In genomic region chr7:101996131-101996691, GRCh38 we compare ENCODE assay signal across 19 cellular contexts.
DNase-seq lines count a peak whose midpoint lies in the region; ATAC-seq and TF ChIP-seq lines count a peak whose summit lies in the region.
"Had no signal": no experiment of that assay in that cellular context is flagged by ENCODE, and none has a peak within 500 bp of the region (broad histone marks: within the 10 kb centered on the region; RNA-seq: fewer than 3 reads in every experiment).

No MANE protein-coding gene starts in this region.

- peak; percentile 23; the same call in 1 of the 2 replicates for ATAC-seq in WTC11
- ATAC-seq in GM19023 (IDR thresholded peaks at IDR 0.05; ENCODE audit: unreplicated experiment): no peak
- ATAC-seq in Right ventricle myocardium superior (ENCODE audit: poor library complexity): no peak
- ATAC-seq: A549, SK-N-SH treated with all-trans-retinoic acid at 6 μM for 48 hours had no signal

- POLR2A ChIA-PET in Caco-2 (lab: Charles Lee): no interaction called here
- POLR2A ChIA-PET in HEK293 (lab: Yijun Ruan, JAX): no interaction called here
- POLR2A ChIA-PET in WTC11 (lab: Charles Lee): no interaction called here

- TF ChIP-seq CTCF in Caco-2 (IDR thresholded peaks at IDR 0.05; ENCODE audit: insufficient read depth in 1 of 2, low read depth in 1 of 2, low read length in 1 of 2, severe bottlenecking in 1 of 2, unreplicated experiment in 1 of 2) (no peak), HEK293 (tag by site-specific recombination; IDR thresholded peaks at IDR 0.05) (no peak), WTC11 (IDR thresholded peaks at IDR 0.05) (no peak), neural crest cell (conservative IDR thresholded peaks at IDR 0.05) (no peak), osteocyte (IDR thresholded peaks at IDR 0.05) (no peak)

- H3K4me1 Mint-ChIP-seq in Caco-2 (ENCODE audit: low read depth, unreplicated experiment): peaks cover 15% of the 10 kb centered on the region
- peaks cover 68% of the 10 kb centered on the region for H3K4me1 Mint-ChIP-seq in WTC11
- peaks cover 25% of the 10 kb centered on the region for H3K4me1 Mint-ChIP-seq in neural crest cell
- H3K4me1 Mint-ChIP-seq in osteocyte (ENCODE audit: unreplicated experiment): peaks cover 11% of the 10 kb centered on the region

- CTCF ChIA-PET in Caco-2 (lab: Charles Lee): no interaction called here
- CTCF ChIA-PET in HEK293 (lab: Yijun Ruan, JAX): no interaction called here
- CTCF ChIA-PET in WTC11 (lab: Charles Lee): no interaction called here

- H3K4me3 ChIP-seq in Caco-2 (ENCODE audit: low read depth, low read length) (no peak overlapping the region), HEK293 (ENCODE audit: low read depth, low read length) (no peak overlapping the region)
- H3K4me3 ChIP-seq: A549 had no signal

- no peak overlapping the region for H3K4me3 Mint-ChIP-seq in Caco-2 (ENCODE audit: unreplicated experiment)
- no peak overlapping the region for H3K4me3 Mint-ChIP-seq in WTC11
- H3K4me3 Mint-ChIP-seq in neural crest cell: no peak overlapping the region
- H3K4me3 Mint-ChIP-seq in osteocyte (ENCODE audit: unreplicated experiment): no peak overlapping the region
- H3K4me3 Mint-ChIP-seq: CD4-positive, CD25-positive, alpha-beta regulatory T cell; T-helper 1 cell treated with Interleukin-12 subunit alpha and Interleukin-12 subunit beta and Interleukin-4 antibody, amounts not matched to agents 30 μg/mL and 1 μg/mL, for 36 hours had no signal

- no peaks in the 10 kb centered on the region for H3K9me3 Mint-ChIP-seq in Caco-2 (ENCODE audit: unreplicated experiment)
- H3K9me3 Mint-ChIP-seq in WTC11: no peaks in the 10 kb centered on the region
- no peaks in the 10 kb centered on the region for H3K9me3 Mint-ChIP-seq in neural crest cell
- no peaks in the 10 kb centered on the region for H3K9me3 Mint-ChIP-seq in osteocyte (ENCODE audit: unreplicated experiment)
- H3K9me3 Mint-ChIP-seq: CD4-positive, CD25-positive, alpha-beta regulatory T cell; T-helper 1 cell treated with Interleukin-12 subunit alpha and Interleukin-12 subunit beta and Interleukin-4 antibody, amounts not matched to agents 30 μg/mL and 1 μg/mL, for 36 hours had no signal

- no peaks in the 10 kb centered on the region for H3K27me3 Mint-ChIP-seq in Caco-2 (ENCODE audit: insufficient read depth, unreplicated experiment)
- H3K27me3 Mint-ChIP-seq in WTC11 (ENCODE audit: low read depth): no peaks in the 10 kb centered on the region
- no peaks in the 10 kb centered on the region for H3K27me3 Mint-ChIP-seq in neural crest cell (ENCODE audit: low read depth)
- no peaks in the 10 kb centered on the region for H3K27me3 Mint-ChIP-seq in osteocyte (ENCODE audit: unreplicated experiment)
- H3K27me3 Mint-ChIP-seq: CD4-positive, CD25-positive, alpha-beta regulatory T cell had no signal

- intact Hi-C loops in Caco-2 (cut with micrococcal nuclease; ENCODE audit: unreplicated experiment) (no loop called here), Right ventricle myocardium superior (cut with DNase I) (no loop called here)

- H3K27me3 ChIP-seq in Caco-2 (replicated peaks; ENCODE audit: control insufficient read depth, insufficient read depth, low read length): no peaks in the 10 kb centered on the region

- H3K9me3 ChIP-seq in Caco-2 (no peaks in the 10 kb centered on the region), HEK293 (ENCODE audit: control insufficient read depth, insufficient read depth, low read depth, low read length) (no peaks in the 10 kb centered on the region)
- H3K9me3 ChIP-seq: A549 had no signal

- DNase-seq in Caco-2 (no peak), WTC11 (ENCODE audit: low spot score) (no peak), neural crest cell (ENCODE audit: low read depth, low spot score) (no peak), osteocyte (ENCODE audit: extremely low spot score, unreplicated experiment) (no peak), Right ventricle myocardium superior (no peak), NCI-H2171 treated with DMSO at 0.1 percent for 48 hours (lab: John Stamatoyannopoulos, UW) (no peak)
- DNase-seq: CD4-positive, CD25-positive, alpha-beta regulatory T cell; NCI-H1092 treated with DMSO at 0.1 percent for 48 hours; NCI-H1694; NCI-H2107; NCI-H345; NCI-H526 treated with DMSO at 0.1 percent for 48 hours; NK-92 treated with Interleukin-12 subunit alpha and Interleukin-12 subunit beta, amount 100 ng/mL, for 24 hours; SHP77 had no signal

- BruUV-seq in Caco-2 (replicated peaks; lab: Mats Ljungman, UMichigan): no TSS peak

- H3K27ac ChIP-seq in HEK293 (ENCODE audit: extremely low read depth, low read depth, low read length): no peak overlapping the region

- H3K36me3 Mint-ChIP-seq in Caco-2 (ENCODE audit: insufficient read depth, unreplicated experiment): peaks cover 55% of the 10 kb centered on the region
- no peaks in the 10 kb centered on the region for H3K36me3 Mint-ChIP-seq in WTC11
- H3K36me3 Mint-ChIP-seq in neural crest cell (ENCODE audit: low read depth): no peaks in the 10 kb centered on the region
- H3K36me3 Mint-ChIP-seq in osteocyte (ENCODE audit: unreplicated experiment): no peaks in the 10 kb centered on the region

- H3K36me3 ChIP-seq in Caco-2 (ENCODE audit: control insufficient read depth, insufficient read depth, low read length) (no peaks in the 10 kb centered on the region; the same call in 1 of the 2 replicates), HEK293 (ENCODE audit: control insufficient read depth in 2 of 2, insufficient read depth in 1 of 2, low read length in 2 of 2) (no peaks in the 10 kb centered on the region)

- H3K27ac Mint-ChIP-seq in Caco-2 (ENCODE audit: unreplicated experiment): peak overlapping the region; percentile 18
- H3K27ac Mint-ChIP-seq in WTC11: no peak overlapping the region; the same call in 1 of the 2 replicates
- peak overlapping the region; percentile 81 for H3K27ac Mint-ChIP-seq in neural crest cell (ENCODE audit: unreplicated experiment)
- no peak overlapping the region for H3K27ac Mint-ChIP-seq in osteocyte (ENCODE audit: unreplicated experiment)
- H3K27ac Mint-ChIP-seq: CD4-positive, CD25-positive, alpha-beta regulatory T cell; T-helper 1 cell treated with Interleukin-12 subunit alpha and Interleukin-12 subunit beta and Interleukin-4 antibody, amounts not matched to agents 30 μg/mL and 1 μg/mL, for 36 hours had no signal

- H3K4me1 ChIP-seq in Caco-2: peaks cover 11% of the 10 kb centered on the region
- peaks cover 4% of the 10 kb centered on the region for H3K4me1 ChIP-seq in HEK293 (ENCODE audit: control insufficient read depth, insufficient read depth, low read length)

TF ChIP-seq in HEK293, 187 proteins besides CTCF, POLR2A, EP300 and RAD21:
- TF ChIP-seq BCL11B (tag by site-specific recombination; IDR thresholded peaks at IDR 0.05; ENCODE audit: low read depth) (no peak), ZNF398 (tag by site-specific recombination; IDR thresholded peaks at IDR 0.05) (no peak), ZNF561 (tag by site-specific recombination; IDR thresholded peaks at IDR 0.05; ENCODE audit: borderline replicate concordance) (no peak), ZIC2 (tag by site-specific recombination; IDR thresholded peaks at IDR 0.05) (peak; percentile 21; the same call in 1 of the 2 replicates), ZNF76 (tag by site-specific recombination; IDR thresholded peaks at IDR 0.05; ENCODE audit: borderline replicate concordance, low read depth) (no peak)

TF ChIP-seq in WTC11, 78 proteins besides CTCF, POLR2A, EP300 and RAD21:
- no peak for TF ChIP-seq TEAD1 (CRISPR knock-in tag; IDR thresholded peaks at IDR 0.05)
- peak; percentile 67 for TF ChIP-seq USF2 (CRISPR knock-in tag; IDR thresholded peaks at IDR 0.05)

Comparison
In these comparisons a context has a peak if more than half of its experiments do, and no peak if none do; other contexts are left out.
1. H3K27ac Mint-ChIP-seq: peak in Caco-2 (single experiment) and neural crest cell (single experiment); none in WTC11 (single experiment) and osteocyte (single experiment).